In the genomic region with DNA sequence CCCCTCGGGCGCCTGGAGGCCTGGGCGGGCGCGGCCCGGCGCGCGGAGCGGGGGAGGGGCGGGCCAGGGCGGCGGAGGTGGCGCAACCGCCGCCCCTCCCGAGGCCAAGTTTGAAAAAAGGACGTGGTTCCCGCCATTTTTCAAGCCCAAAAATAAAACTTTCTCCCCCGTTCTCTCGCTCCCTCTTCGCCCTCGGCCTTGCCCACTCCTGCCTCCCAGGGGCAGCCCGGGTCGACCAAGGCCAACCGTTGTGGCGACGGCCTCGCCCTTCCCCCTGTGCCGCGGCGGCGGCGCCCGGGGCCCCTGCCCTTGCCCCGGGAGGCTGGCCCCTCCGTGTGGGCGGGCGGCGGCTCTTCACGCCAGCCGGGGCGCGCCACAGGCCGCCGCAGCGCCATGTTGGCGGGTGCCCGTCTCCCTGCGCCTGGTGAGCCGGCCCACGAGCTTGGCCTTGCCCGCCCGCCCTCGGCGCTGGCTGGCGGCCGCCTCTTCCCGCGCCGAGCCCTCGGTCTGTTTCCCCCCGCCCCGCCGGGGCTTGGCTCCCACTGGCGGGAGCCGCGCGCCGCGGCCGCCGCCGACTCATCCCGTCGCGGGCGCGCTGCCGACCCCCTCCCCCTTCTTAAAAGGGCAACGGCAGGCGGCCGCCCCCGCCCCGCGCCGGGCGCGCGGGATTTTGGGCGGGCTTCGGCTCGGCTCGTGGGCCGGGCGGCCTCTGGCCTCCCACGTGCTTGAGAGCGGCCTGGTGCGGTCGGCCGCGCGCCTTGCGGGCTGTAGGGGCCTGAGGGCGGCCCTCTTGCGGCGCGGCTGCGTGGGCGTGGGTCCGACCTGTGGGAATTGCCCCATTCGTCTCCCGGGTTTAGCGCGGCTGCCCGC, we compare ENCODE assay signal across 1 cellular context.
A peak's percentile ranks its signal among the peaks of the same experiment; 100 is the strongest.
TF ChIP-seq lines count a peak whose summit lies in the region.

No MANE protein-coding gene starts in this region.

TF ChIP-seq in HepG2, 621 proteins besides CTCF, POLR2A, EP300 and RAD21 (continued from another document and continues in another):
- TF ChIP-seq, protein P1, sequence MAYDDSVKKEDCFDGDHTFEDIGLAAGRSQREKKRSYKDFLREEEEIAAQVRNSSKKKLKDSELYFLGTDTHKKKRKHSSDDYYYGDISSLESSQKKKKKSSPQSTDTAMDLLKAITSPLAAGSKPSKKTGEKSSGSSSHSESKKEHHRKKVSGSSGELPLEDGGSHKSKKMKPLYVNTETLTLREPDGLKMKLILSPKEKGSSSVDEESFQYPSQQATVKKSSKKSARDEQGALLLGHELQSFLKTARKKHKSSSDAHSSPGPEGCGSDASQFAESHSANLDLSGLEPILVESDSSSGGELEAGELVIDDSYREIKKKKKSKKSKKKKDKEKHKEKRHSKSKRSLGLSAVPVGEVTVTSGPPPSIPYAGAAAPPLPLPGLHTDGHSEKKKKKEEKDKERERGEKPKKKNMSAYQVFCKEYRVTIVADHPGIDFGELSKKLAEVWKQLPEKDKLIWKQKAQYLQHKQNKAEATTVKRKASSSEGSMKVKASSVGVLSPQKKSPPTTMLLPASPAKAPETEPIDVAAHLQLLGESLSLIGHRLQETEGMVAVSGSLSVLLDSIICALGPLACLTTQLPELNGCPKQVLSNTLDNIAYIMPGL (CRISPR knock-in tag; IDR thresholded peaks at IDR 0.05; ENCODE audit: borderline replicate concordance in 1 of 2, low read depth in 1 of 2) = peak in 1 of 2 experiments; percentile 35; a peak in 1 of 4 replicates
- TF ChIP-seq ZNF468 (CRISPR knock-in tag; IDR thresholded peaks at IDR 0.05) = no peak
- no peak for TF ChIP-seq ZNF234 (CRISPR knock-in tag; conservative IDR thresholded peaks at IDR 0.05)
- no peak for TF ChIP-seq MYNN (CRISPR knock-in tag; IDR thresholded peaks at IDR 0.05; ENCODE audit: low read depth)
- TF ChIP-seq, protein P2, sequence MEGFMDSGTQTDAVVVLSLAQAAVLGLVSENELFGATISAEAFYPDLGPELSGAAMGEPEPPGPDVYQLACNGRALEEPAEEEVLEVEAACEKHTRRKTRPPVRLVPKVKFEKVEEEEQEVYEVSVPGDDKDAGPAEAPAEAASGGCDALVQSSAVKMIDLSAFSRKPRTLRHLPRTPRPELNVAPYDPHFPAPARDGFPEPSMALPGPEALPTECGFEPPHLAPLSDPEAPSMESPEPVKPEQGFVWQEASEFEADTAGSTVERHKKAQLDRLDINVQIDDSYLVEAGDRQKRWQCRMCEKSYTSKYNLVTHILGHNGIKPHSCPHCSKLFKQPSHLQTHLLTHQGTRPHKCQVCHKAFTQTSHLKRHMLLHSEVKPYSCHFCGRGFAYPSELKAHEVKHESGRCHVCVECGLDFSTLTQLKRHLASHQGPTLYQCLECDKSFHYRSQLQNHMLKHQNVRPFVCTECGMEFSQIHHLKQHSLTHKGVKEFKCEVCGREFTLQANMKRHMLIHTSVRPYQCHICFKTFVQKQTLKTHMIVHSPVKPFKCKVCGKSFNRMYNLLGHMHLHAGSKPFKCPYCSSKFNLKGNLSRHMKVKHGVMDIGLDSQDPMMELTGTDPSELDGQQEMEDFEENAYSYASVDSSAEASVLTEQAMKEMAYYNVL (CRISPR knock-in tag; IDR thresholded peaks at IDR 0.05; ENCODE audit: borderline replicate concordance) = no peak
- TF ChIP-seq CENPX (CRISPR knock-in tag; IDR thresholded peaks at IDR 0.05) = no peak
- no peak for TF ChIP-seq ZFP36L2 (CRISPR knock-in tag; IDR thresholded peaks at IDR 0.05)
- no peak for TF ChIP-seq CBX2 (IDR thresholded peaks at IDR 0.05; ENCODE audit: low read depth, low read length)
- TF ChIP-seq CBX2 (CRISPR knock-in tag; IDR thresholded peaks at IDR 0.05; ENCODE audit: low read depth) = no peak
- TF ChIP-seq NFIB (CRISPR knock-in tag; IDR thresholded peaks at IDR 0.05; ENCODE audit: borderline replicate concordance) = no peak
- TF ChIP-seq, protein P3, sequence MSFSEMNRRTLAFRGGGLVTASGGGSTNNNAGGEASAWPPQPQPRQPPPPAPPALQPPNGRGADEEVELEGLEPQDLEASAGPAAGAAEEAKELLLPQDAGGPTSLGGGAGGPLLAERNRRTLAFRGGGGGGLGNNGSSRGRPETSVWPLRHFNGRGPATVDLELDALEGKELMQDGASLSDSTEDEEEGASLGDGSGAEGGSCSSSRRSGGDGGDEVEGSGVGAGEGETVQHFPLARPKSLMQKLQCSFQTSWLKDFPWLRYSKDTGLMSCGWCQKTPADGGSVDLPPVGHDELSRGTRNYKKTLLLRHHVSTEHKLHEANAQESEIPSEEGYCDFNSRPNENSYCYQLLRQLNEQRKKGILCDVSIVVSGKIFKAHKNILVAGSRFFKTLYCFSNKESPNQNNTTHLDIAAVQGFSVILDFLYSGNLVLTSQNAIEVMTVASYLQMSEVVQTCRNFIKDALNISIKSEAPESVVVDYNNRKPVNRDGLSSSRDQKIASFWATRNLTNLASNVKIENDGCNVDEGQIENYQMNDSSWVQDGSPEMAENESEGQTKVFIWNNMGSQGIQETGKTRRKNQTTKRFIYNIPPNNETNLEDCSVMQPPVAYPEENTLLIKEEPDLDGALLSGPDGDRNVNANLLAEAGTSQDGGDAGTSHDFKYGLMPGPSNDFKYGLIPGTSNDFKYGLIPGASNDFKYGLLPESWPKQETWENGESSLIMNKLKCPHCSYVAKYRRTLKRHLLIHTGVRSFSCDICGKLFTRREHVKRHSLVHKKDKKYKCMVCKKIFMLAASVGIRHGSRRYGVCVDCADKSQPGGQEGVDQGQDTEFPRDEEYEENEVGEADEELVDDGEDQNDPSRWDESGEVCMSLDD (CRISPR knock-in tag; IDR thresholded peaks at IDR 0.05; ENCODE audit: borderline replicate concordance) = no peak
- TF ChIP-seq MIXL1 (CRISPR knock-in tag; IDR thresholded peaks at IDR 0.05) = no peak
- TF ChIP-seq, protein P4, sequence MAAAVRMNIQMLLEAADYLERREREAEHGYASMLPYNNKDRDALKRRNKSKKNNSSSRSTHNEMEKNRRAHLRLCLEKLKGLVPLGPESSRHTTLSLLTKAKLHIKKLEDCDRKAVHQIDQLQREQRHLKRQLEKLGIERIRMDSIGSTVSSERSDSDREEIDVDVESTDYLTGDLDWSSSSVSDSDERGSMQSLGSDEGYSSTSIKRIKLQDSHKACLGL (CRISPR knock-in tag; IDR thresholded peaks at IDR 0.05) = no peak
- TF ChIP-seq ZNF878 (CRISPR knock-in tag; IDR thresholded peaks at IDR 0.05) = no peak
- no peak for TF ChIP-seq SP1 (IDR thresholded peaks at IDR 0.05)
- no peak for TF ChIP-seq SP1 (CRISPR knock-in tag; IDR thresholded peaks at IDR 0.05)
- no peak for TF ChIP-seq ZNF160 (CRISPR knock-in tag; IDR thresholded peaks at IDR 0.05)
- TF ChIP-seq, protein P5, sequence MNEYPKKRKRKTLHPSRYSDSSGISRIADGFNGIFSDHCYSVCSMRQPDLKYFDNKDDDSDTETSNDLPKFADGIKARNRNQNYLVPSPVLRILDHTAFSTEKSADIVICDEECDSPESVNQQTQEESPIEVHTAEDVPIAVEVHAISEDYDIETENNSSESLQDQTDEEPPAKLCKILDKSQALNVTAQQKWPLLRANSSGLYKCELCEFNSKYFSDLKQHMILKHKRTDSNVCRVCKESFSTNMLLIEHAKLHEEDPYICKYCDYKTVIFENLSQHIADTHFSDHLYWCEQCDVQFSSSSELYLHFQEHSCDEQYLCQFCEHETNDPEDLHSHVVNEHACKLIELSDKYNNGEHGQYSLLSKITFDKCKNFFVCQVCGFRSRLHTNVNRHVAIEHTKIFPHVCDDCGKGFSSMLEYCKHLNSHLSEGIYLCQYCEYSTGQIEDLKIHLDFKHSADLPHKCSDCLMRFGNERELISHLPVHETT (CRISPR knock-in tag; conservative IDR thresholded peaks at IDR 0.05) = no peak
- TF ChIP-seq, protein P6, sequence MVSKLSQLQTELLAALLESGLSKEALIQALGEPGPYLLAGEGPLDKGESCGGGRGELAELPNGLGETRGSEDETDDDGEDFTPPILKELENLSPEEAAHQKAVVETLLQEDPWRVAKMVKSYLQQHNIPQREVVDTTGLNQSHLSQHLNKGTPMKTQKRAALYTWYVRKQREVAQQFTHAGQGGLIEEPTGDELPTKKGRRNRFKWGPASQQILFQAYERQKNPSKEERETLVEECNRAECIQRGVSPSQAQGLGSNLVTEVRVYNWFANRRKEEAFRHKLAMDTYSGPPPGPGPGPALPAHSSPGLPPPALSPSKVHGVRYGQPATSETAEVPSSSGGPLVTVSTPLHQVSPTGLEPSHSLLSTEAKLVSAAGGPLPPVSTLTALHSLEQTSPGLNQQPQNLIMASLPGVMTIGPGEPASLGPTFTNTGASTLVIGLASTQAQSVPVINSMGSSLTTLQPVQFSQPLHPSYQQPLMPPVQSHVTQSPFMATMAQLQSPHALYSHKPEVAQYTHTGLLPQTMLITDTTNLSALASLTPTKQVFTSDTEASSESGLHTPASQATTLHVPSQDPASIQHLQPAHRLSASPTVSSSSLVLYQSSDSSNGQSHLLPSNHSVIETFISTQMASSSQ (IDR thresholded peaks at IDR 0.05; ENCODE audit: low read depth) = no peak
- TF ChIP-seq, protein P6 (CRISPR knock-in tag; IDR thresholded peaks at IDR 0.05; ENCODE audit: borderline replicate concordance) = no peak
- TF ChIP-seq, protein P7, sequence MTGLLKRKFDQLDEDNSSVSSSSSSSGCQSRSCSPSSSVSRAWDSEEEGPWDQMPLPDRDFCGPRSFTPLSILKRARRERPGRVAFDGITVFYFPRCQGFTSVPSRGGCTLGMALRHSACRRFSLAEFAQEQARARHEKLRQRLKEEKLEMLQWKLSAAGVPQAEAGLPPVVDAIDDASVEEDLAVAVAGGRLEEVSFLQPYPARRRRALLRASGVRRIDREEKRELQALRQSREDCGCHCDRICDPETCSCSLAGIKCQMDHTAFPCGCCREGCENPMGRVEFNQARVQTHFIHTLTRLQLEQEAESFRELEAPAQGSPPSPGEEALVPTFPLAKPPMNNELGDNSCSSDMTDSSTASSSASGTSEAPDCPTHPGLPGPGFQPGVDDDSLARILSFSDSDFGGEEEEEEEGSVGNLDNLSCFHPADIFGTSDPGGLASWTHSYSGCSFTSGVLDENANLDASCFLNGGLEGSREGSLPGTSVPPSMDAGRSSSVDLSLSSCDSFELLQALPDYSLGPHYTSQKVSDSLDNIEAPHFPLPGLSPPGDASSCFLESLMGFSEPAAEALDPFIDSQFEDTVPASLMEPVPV (CRISPR knock-in tag; IDR thresholded peaks at IDR 0.05) = no peak
- TF ChIP-seq, protein P8, sequence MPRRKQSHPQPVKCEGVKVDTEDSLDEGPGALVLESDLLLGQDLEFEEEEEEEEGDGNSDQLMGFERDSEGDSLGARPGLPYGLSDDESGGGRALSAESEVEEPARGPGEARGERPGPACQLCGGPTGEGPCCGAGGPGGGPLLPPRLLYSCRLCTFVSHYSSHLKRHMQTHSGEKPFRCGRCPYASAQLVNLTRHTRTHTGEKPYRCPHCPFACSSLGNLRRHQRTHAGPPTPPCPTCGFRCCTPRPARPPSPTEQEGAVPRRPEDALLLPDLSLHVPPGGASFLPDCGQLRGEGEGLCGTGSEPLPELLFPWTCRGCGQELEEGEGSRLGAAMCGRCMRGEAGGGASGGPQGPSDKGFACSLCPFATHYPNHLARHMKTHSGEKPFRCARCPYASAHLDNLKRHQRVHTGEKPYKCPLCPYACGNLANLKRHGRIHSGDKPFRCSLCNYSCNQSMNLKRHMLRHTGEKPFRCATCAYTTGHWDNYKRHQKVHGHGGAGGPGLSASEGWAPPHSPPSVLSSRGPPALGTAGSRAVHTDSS (CRISPR knock-in tag; conservative IDR thresholded peaks at IDR 0.05) = no peak
- no peak for TF ChIP-seq ZNF552 (CRISPR knock-in tag; IDR thresholded peaks at IDR 0.05; ENCODE audit: borderline replicate concordance)
- no peak for TF ChIP-seq ZSCAN29 (CRISPR knock-in tag; conservative IDR thresholded peaks at IDR 0.05)
- TF ChIP-seq ZNF224 (CRISPR knock-in tag; IDR thresholded peaks at IDR 0.05) = no peak
- TF ChIP-seq ZNF329 (CRISPR knock-in tag; IDR thresholded peaks at IDR 0.05; ENCODE audit: low read depth) = 0 out of 2 replicates have a peak, but pooled peaks have one; percentile 30
- no peak for TF ChIP-seq IKZF4 (CRISPR knock-in tag; IDR thresholded peaks at IDR 0.05; ENCODE audit: borderline replicate concordance, low read depth, not compliant biosample characterization)
- no peak for TF ChIP-seq ZNF747 (CRISPR knock-in tag; IDR thresholded peaks at IDR 0.05; ENCODE audit: borderline replicate concordance)
- TF ChIP-seq ZFP82 (CRISPR knock-in tag; IDR thresholded peaks at IDR 0.05; ENCODE audit: borderline replicate concordance) = no peak
- TF ChIP-seq, protein P9, sequence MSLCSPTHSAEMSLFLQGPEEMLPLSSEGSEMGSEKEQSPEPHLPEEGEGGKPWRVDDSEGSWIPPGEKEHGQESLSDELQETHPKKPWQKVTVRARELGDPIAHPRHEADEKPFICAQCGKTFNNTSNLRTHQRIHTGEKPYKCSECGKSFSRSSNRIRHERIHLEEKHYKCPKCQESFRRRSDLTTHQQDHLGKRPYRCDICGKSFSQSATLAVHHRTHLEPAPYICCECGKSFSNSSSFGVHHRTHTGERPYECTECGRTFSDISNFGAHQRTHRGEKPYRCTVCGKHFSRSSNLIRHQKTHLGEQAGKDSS (CRISPR knock-in tag; IDR thresholded peaks at IDR 0.05; ENCODE audit: borderline replicate concordance, low read depth) = no peak; the same call in 1 of the 2 replicates
- no peak for TF ChIP-seq ERF (CRISPR knock-in tag; IDR thresholded peaks at IDR 0.05)
- no peak for TF ChIP-seq ZNF331 (CRISPR knock-in tag; IDR thresholded peaks at IDR 0.05)
